1 cellular context compared by ENCODE assay signal in genomic region chr6:10507298-10507697, GRCh38.
TF ChIP-seq lines count a peak whose summit lies in the region.

No MANE protein-coding gene starts in this region.

TF ChIP-seq in WTC11, 78 proteins besides CTCF, POLR2A, EP300 and RAD21 (continued from another document):
- no peak for TF ChIP-seq E2F4 (CRISPR knock-in tag; IDR thresholded peaks at IDR 0.05; ENCODE audit: borderline replicate concordance, low read depth)
TF ChIP-seq in WTC11: peak in this region for 0.
